ENCODE assay signal across 8 cellular contexts in the genomic region with DNA sequence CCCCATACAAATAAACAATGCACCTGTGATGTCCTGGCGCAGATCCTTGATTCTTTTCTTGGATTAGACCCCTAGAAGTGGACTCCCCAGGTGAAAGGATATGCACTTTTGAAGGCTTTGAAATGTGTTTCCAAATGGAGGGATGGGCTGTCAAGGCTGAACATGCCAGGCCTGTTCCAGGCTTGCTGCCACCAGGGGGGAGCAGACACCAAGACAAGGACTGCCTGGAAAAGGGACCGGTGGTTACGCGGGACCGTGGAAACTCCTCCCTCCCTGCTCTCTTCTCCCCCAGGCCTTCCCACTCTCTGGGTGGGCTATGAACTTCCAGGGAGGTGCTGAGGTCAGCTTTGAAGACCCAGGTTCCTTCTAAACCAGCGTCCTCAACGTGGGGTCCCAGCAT. TPM values are rescaled to one million over a fixed set of nuclear protein-coding genes. Genes with fewer than 3 reads are reported as not detected.
A peak's percentile ranks its signal among the peaks of the same experiment; 100 is the strongest.
DNase-seq lines count a peak whose midpoint lies in the region; ATAC-seq and TF ChIP-seq lines count a peak whose summit lies in the region.

No MANE protein-coding gene starts in this region.

- no peak overlapping the region for H3K27ac Mint-ChIP-seq in activated CD4-positive, alpha-beta T cell treated with anti-CD3 and anti-CD28 coated beads for 36 hours

- intact Hi-C loops in activated CD4-positive, alpha-beta T cell treated with anti-CD3 and anti-CD28 coated beads for 36 hours (cut with DNase I, micrococcal nuclease) = no loop called here
- intact Hi-C loops in PC-3 (cut with micrococcal nuclease) = loop anchor here (2.0 kb wide), 1 partner anchor 265 kb away; no protein-coding TSS in a partner anchor

- no peaks in the 10 kb centered on the region for H3K36me3 Mint-ChIP-seq in activated CD4-positive, alpha-beta T cell treated with anti-CD3 and anti-CD28 coated beads for 36 hours (ENCODE audit: low read depth)

- POLR2A ChIA-PET in activated CD4-positive, alpha-beta T cell treated with anti-CD3 and anti-CD28 coated beads for 36 hours (lab: Charles Lee) = no interaction called here
- POLR2A ChIA-PET in PC-3 (lab: Charles Lee; ENCODE audit: unreplicated experiment) = no interaction called here

- no peaks in the 10 kb centered on the region for H3K4me1 Mint-ChIP-seq in activated CD4-positive, alpha-beta T cell treated with anti-CD3 and anti-CD28 coated beads for 36 hours

- H2AFZ ChIP-seq in PC-3 (ENCODE audit: low read length) = no peak overlapping the region

- no peak overlapping the region for H3K27ac ChIP-seq in PC-3 (ENCODE audit: low read length)

- H4K20me1 ChIP-seq in PC-3 (ENCODE audit: low read length) = no peaks in the 10 kb centered on the region

- BruUV-seq in PC-3 (replicated peaks; lab: Mats Ljungman, UMichigan) = no TSS peak

- no peak for ATAC-seq in activated CD4-positive, alpha-beta T cell treated with anti-CD3 and anti-CD28 coated beads for 36 hours
- peak; percentile 55; the same call in 1 of the 2 replicates for ATAC-seq in PC-3

- H3K79me2 ChIP-seq in PC-3 (ENCODE audit: low read length) = no peaks in the 10 kb centered on the region

- peaks cover 10% of the 10 kb centered on the region for H3K27me3 Mint-ChIP-seq in activated CD4-positive, alpha-beta T cell treated with anti-CD3 and anti-CD28 coated beads for 36 hours

- no peaks in the 10 kb centered on the region for H3K9me3 Mint-ChIP-seq in activated CD4-positive, alpha-beta T cell treated with anti-CD3 and anti-CD28 coated beads for 36 hours (ENCODE audit: low read depth)

- H3K9me3 ChIP-seq in PC-3 (ENCODE audit: low read length) = no peaks in the 10 kb centered on the region

- H3K4me3 Mint-ChIP-seq in activated CD4-positive, alpha-beta T cell treated with anti-CD3 and anti-CD28 coated beads for 36 hours = no peak overlapping the region

- H3K4me2 ChIP-seq in PC-3 (ENCODE audit: low read length) = no peak overlapping the region

- no peaks in the 10 kb centered on the region for H3K4me1 ChIP-seq in PC-3 (ENCODE audit: insufficient read depth, low read length)

- H3K9me2 ChIP-seq in PC-3 (replicated peaks; ENCODE audit: low read length) = no peaks in the 10 kb centered on the region

- no peak overlapping the region for H3K9ac ChIP-seq in PC-3 (ENCODE audit: low read length)

- H3K4me3 ChIP-seq in PC-3 (ENCODE audit: low read length) (no peak overlapping the region), fibroblast of mammary gland (ENCODE audit: control insufficient read depth, low read depth, low read length) (no peak overlapping the region)

- H3K27me3 ChIP-seq in PC-3 (ENCODE audit: low read length) = peaks cover 16% of the 10 kb centered on the region

- TF ChIP-seq CTCF in PC-3 (conservative IDR thresholded peaks at IDR 0.05; ENCODE audit: low read depth, low read length) (peak; percentile 77), fibroblast of mammary gland (conservative IDR thresholded peaks at IDR 0.05; ENCODE audit: control insufficient read depth, insufficient read depth, low read depth, low read length) (peak; percentile 44)

- CTCF ChIA-PET in activated CD4-positive, alpha-beta T cell treated with anti-CD3 and anti-CD28 coated beads for 36 hours (lab: Charles Lee) = no interaction called here
- CTCF ChIA-PET in PC-3 (lab: Charles Lee) = no interaction called here

- no peaks in the 10 kb centered on the region for H3F3A ChIP-seq in PC-3 (ENCODE audit: low read length, unreplicated experiment)

- H3K36me3 ChIP-seq in PC-3 (ENCODE audit: low read depth, low read length) = no peaks in the 10 kb centered on the region

- peak; percentile 16 for DNase-seq in activated CD4-positive, alpha-beta T cell treated with anti-CD3 and anti-CD28 coated beads for 36 hours
- DNase-seq in activated CD4-positive, alpha-beta T cell treated with anti-CD3 and anti-CD28 coated beads, Interleukin-2, amount 50 U/mL, for 1 hour = no peak
- DNase-seq in PC-3 (peak; percentile 42), fibroblast of mammary gland (ENCODE audit: low read depth) (peak; percentile 18), smooth muscle cell of the brain vasculature (ENCODE audit: low read depth, low spot score) (peak; percentile 7), KG1 (lab: John Stamatoyannopoulos, UW) (no peak), A172 (ENCODE audit: low spot score) (no peak), DMS79 (lab: John Stamatoyannopoulos, UW) (no peak)

RNA-seq across cellular contexts. Expression of a gene that starts 12.7 kb away (rescaled TPM):
- not detected for total RNA-seq in activated CD4-positive, alpha-beta T cell treated with anti-CD3 and anti-CD28 coated beads for 36 hours
- not detected in 2 replicates for total RNA-seq in PC-3 (2014; rRNA removed)
- not detected in 2 replicates for total RNA-seq in A172 (2014; rRNA removed; shearing (Covaris generic))

RNA-seq across cellular contexts. Expression of a gene that starts 22.3 kb away (rescaled TPM):
- total RNA-seq in activated CD4-positive, alpha-beta T cell treated with anti-CD3 and anti-CD28 coated beads for 36 hours = not detected
- total RNA-seq in PC-3 (2014; rRNA removed) = not detected in 2 replicates
- total RNA-seq in A172 (2014; rRNA removed; shearing (Covaris generic)) = not detected in 2 replicates

RNA-seq across cellular contexts. Expression of a gene that starts 29.3 kb away (rescaled TPM):
- total RNA-seq in activated CD4-positive, alpha-beta T cell treated with anti-CD3 and anti-CD28 coated beads for 36 hours = not detected
- total RNA-seq in PC-3 (2014; rRNA removed) = not detected in 2 replicates
- not detected in 2 replicates for total RNA-seq in A172 (2014; rRNA removed; shearing (Covaris generic))

RNA-seq across cellular contexts. Expression of a gene that starts 44.9 kb away (rescaled TPM):
- not detected for total RNA-seq in activated CD4-positive, alpha-beta T cell treated with anti-CD3 and anti-CD28 coated beads for 36 hours
- total RNA-seq in PC-3 (2014; rRNA removed) = 21.0 and 23.2 TPM in 2 replicates
- 29.6 and 39.3 TPM in 2 replicates for total RNA-seq in A172 (2014; rRNA removed; shearing (Covaris generic))

Comparison
In these comparisons a context has a peak if more than half of its experiments do, and no peak if none do; other contexts are left out.
1. DNase-seq: peak in activated CD4-positive, alpha-beta T cell treated with anti-CD3 and anti-CD28 coated beads for 36 hours (single experiment), PC-3 (single experiment), fibroblast of mammary gland (single experiment) and smooth muscle cell of the brain vasculature (single experiment); none in activated CD4-positive, alpha-beta T cell treated with anti-CD3 and anti-CD28 coated beads, Interleukin-2, amount 50 U/mL, for 1 hour (single experiment), KG1 (single experiment), A172 (single experiment) and DMS79 (single experiment).